1 cellular context compared by ENCODE assay signal in genomic region chr16:50065624-50066481, GRCh38.
TF ChIP-seq lines count a peak whose summit lies in the region.

HEATR3 (plus strand) TSS chr16:50065970; CDS start chr16:50066132, 162 bp downstream.

TF ChIP-seq in SK-N-SH treated with all-trans-retinoic acid at 6 μM for 48 hours, 23 proteins besides CTCF, POLR2A, EP300 and RAD21 (continued from another document):
- TF ChIP-seq POU6F1 (CRISPR knock-in tag; IDR thresholded peaks at IDR 0.05; ENCODE audit: borderline replicate concordance, low read depth): no peak
- no peak for TF ChIP-seq ZC3H10 (CRISPR knock-in tag; IDR thresholded peaks at IDR 0.05)
- no peak for TF ChIP-seq ESRRG (CRISPR knock-in tag; IDR thresholded peaks at IDR 0.05)
- peak; percentile 98 for TF ChIP-seq ZFP3 (CRISPR knock-in tag; IDR thresholded peaks at IDR 0.05)
- TF ChIP-seq CSDC2 (CRISPR knock-in tag; IDR thresholded peaks at IDR 0.05): 0 out of 2 replicates have a peak, but pooled peaks have one; percentile 31
- no peak for TF ChIP-seq CREB5 (CRISPR knock-in tag; IDR thresholded peaks at IDR 0.05; ENCODE audit: low read depth)
- no peak for TF ChIP-seq TCF4 (CRISPR knock-in tag; IDR thresholded peaks at IDR 0.05; ENCODE audit: borderline replicate concordance)
- no peak for TF ChIP-seq OSR1 (CRISPR knock-in tag; IDR thresholded peaks at IDR 0.05)
- TF ChIP-seq ZNF8 (CRISPR knock-in tag; IDR thresholded peaks at IDR 0.05): 0 out of 2 replicates have a peak, but pooled peaks have one; percentile 45
- no peak for TF ChIP-seq ARNTL (CRISPR knock-in tag; IDR thresholded peaks at IDR 0.05; ENCODE audit: borderline replicate concordance, low read depth)
